8 cellular contexts compared by ENCODE assay signal in genomic region chr18:76619342-76620315, GRCh38.
DNase-seq lines count a peak whose midpoint lies in the region; ATAC-seq, FAIRE-seq and TF ChIP-seq lines count a peak whose summit lies in the region.

No MANE protein-coding gene starts in this region.

- peaks cover 5 to 10% (median 6%) of the 10 kb centered on the region in 3 donors for H3K4me1 Mint-ChIP-seq in CD8-positive, alpha-beta memory T cell

- TF ChIP-seq POLR2A in transverse colon (IDR thresholded peaks at IDR 0.05), result no peak

- H3K27me3 Mint-ChIP-seq in CD8-positive, alpha-beta memory T cell, result peaks cover 29 to 63% of the 10 kb centered on the region in 2 donors

- no peak overlapping the region for H3K27ac Mint-ChIP-seq in CD8-positive, alpha-beta memory T cell

- H3K4me3 ChIP-seq in AG04449 (ENCODE audit: low read depth, low read length) (peak overlapping the region; percentile 36), mucosa of descending colon (no peak overlapping the region), transverse colon (peak overlapping the region in 3 of 4 donors; percentile 14 to 39 (median 26))
- no peak overlapping the region for H3K4me3 ChIP-seq in CD8-positive, alpha-beta memory T cell (ENCODE audit: low read length)

- no peaks in the 10 kb centered on the region for H3K36me3 ChIP-seq in mucosa of descending colon (ENCODE audit: low read depth)
- no peaks in the 10 kb centered on the region for H3K36me3 ChIP-seq in transverse colon
- H3K36me3 ChIP-seq in CD8-positive, alpha-beta memory T cell (ENCODE audit: insufficient read depth, low read length), result no peaks in the 10 kb centered on the region

- H3K4me1 ChIP-seq in mucosa of descending colon (ENCODE audit: low read depth), result peaks cover 14% of the 10 kb centered on the region
- H3K4me1 ChIP-seq in transverse colon, result peaks cover 6 to 24% (median 16%) of the 10 kb centered on the region in 4 donors
- no peaks in the 10 kb centered on the region for H3K4me1 ChIP-seq in CD8-positive, alpha-beta memory T cell (ENCODE audit: insufficient read depth, low read length)

- TF ChIP-seq EP300 in transverse colon (IDR thresholded peaks at IDR 0.05; ENCODE audit: low read depth), result no peak

- no peak for TF ChIP-seq CTCF in AG04449 (IDR thresholded peaks at IDR 0.05; ENCODE audit: insufficient read depth, low read length, missing control alignments)
- TF ChIP-seq CTCF in mucosa of descending colon (IDR thresholded peaks at IDR 0.05), result no peak
- TF ChIP-seq CTCF in transverse colon (IDR thresholded peaks at IDR 0.05), result no peak

- FAIRE-seq in endometrium (lab: Jason Lieb, UNC), result peak; percentile 74

- CTCF ChIA-PET in AG04449 (lab: Yijun Ruan, JAX), result interaction anchor here (0.9 to 5.8 kb wide), 16 partner anchors 9 to 230 kb away, joined by 3 to 66 read pairs (median 4); no protein-coding TSS in a partner anchor
- CTCF ChIA-PET in CD8-positive, alpha-beta memory T cell (lab: Charles Lee), result no interaction called here

- no peaks in the 10 kb centered on the region for H3K9me3 ChIP-seq in mucosa of descending colon
- H3K9me3 ChIP-seq in transverse colon, result no peaks in the 10 kb centered on the region
- H3K9me3 ChIP-seq in CD8-positive, alpha-beta memory T cell (ENCODE audit: low read length), result no peaks in the 10 kb centered on the region

- POLR2A ChIA-PET in AG04449 (lab: Yijun Ruan, JAX), result interaction anchor here (0.6 kb wide), 1 partner anchor 184 kb away, joined by 3 read pairs; no protein-coding TSS in a partner anchor
- POLR2A ChIA-PET in CD8-positive, alpha-beta memory T cell (lab: Charles Lee), result no interaction called here

- intact Hi-C loops in mucosa of descending colon (cut with DNase I, micrococcal nuclease), result no loop called here
- intact Hi-C loops in transverse colon (cut with DNase I; ENCODE audit: low total_unique reads), result loop anchor here (5.0 kb wide), 1 partner anchor 217 kb away; no protein-coding TSS in a partner anchor

- no peak for DNase-seq in AG04449 (ENCODE audit: low read depth, low spot score)
- peak; percentile 59 to 85 for DNase-seq in NCI-H524 (lab: John Stamatoyannopoulos, UW)
- DNase-seq in mucosa of descending colon, result peak in 2 of 3 donors; percentile 43 to 45
- DNase-seq in transverse colon, result peak; percentile 27
- DNase-seq in CD8-positive, alpha-beta memory T cell, result no peak
- no peak for DNase-seq in NCI-H1930 (lab: John Stamatoyannopoulos, UW)

- in situ Hi-C loops in transverse colon (cut with MboI; ENCODE audit: low pct_ligation_motif_present in 1 of 4, low pct_unique_long_range_greater_than_20kb in 1 of 4, low sequenced_read_pairs in 3 of 4), result no loop called here

- 48 to 58% methylated on average over 9 to 36 of the region's 38 CpGs for WGBS in transverse colon (ENCODE audit: low coverage in 1 of 2), 2 donors

- H3K9me3 Mint-ChIP-seq in CD8-positive, alpha-beta memory T cell, result no peaks in the 10 kb centered on the region

- peak; percentile 8 for ATAC-seq in GM21619 (IDR thresholded peaks at IDR 0.05; ENCODE audit: unreplicated experiment)
- ATAC-seq in mucosa of descending colon, result peak; percentile 37

- no peak overlapping the region for H3K4me3 Mint-ChIP-seq in CD8-positive, alpha-beta memory T cell

- H3K36me3 Mint-ChIP-seq in CD8-positive, alpha-beta memory T cell, result no peaks in the 10 kb centered on the region

- H3K27me3 ChIP-seq in transverse colon, result no peaks in the 10 kb centered on the region
- H3K27me3 ChIP-seq in CD8-positive, alpha-beta memory T cell (ENCODE audit: insufficient read depth, low read length, poor library complexity, severe bottlenecking), result no peaks in the 10 kb centered on the region

- H3K27ac ChIP-seq in transverse colon, result peak overlapping the region; percentile 18 to 70 (median 64)
- H3K27ac ChIP-seq in CD8-positive, alpha-beta memory T cell (ENCODE audit: low read depth, low read length), result no peak overlapping the region

Comparison
In these comparisons a context has a peak if more than half of its experiments do, and no peak if none do; other contexts are left out.
1. DNase-seq: peak in NCI-H524 (2 of 2), mucosa of descending colon (2 of 3) and transverse colon (single experiment); none in AG04449 (single experiment), CD8-positive, alpha-beta memory T cell (0 of 5) and NCI-H1930 (0 of 2).
2. H3K4me3 ChIP-seq: peak in AG04449 (single experiment) and transverse colon (3 of 4); none in mucosa of descending colon (single experiment) and CD8-positive, alpha-beta memory T cell (single experiment).